19 cellular contexts compared by ENCODE assay signal in the genomic region with DNA sequence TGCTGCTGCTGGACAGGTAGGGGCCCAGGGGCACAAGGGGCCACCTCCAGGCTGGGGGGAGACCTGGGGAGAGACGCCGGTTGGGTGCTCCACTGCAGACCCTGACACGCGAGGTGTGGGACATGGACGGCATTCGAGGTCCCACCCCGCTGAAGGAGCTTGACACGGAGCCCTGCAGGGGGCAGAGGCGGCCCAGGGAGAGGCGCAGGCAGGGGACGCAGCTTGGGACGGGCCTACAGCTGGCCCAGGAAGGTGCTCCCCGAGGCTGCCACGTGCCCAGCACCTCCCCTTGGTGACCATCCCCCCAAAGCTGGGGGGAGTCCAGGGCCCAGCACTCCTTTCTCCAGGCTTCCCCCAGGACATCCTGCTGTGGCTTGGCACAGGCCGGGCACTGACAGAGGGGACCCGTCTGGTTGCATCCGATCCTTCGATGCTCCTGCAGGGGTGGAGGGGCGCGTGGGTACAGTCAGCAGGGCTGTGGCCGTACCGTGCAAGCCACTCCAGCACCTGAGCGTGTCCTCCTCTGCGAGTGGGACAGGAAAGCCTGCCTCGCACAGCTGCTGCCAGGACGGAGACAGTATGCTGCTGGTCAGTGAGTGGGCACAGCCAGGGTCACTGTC.
DNase-seq lines count a peak whose midpoint lies in the region; ATAC-seq, FAIRE-seq and TF ChIP-seq lines count a peak whose summit lies in the region.
"Had no signal": no experiment of that assay in that cellular context is flagged by ENCODE, and none has a peak within 500 bp of the region (broad histone marks: within the 10 kb centered on the region; RNA-seq: fewer than 3 reads in every experiment).

No MANE protein-coding gene starts in this region.

- no peak for ATAC-seq in activated CD4-positive, alpha-beta T cell treated with anti-CD3 and anti-CD28 coated beads for 36 hours
- ATAC-seq: activated T-cell treated with anti-CD3 and anti-CD28 coated beads, Interleukin-2, amount 50 U/mL, for 72 hours; naive thymus-derived CD8-positive, alpha-beta T cell had no signal

- H3K4me1 Mint-ChIP-seq in activated CD4-positive, alpha-beta T cell treated with anti-CD3 and anti-CD28 coated beads for 36 hours = no peaks in the 10 kb centered on the region
- H3K4me1 Mint-ChIP-seq: activated CD4-positive, alpha-beta T cell treated with anti-CD3 and anti-CD28 coated beads, Interleukin-2, amount 10 ng/mL, durations not matched to agents 7 days and 5 days had no signal

- no peaks in the 10 kb centered on the region for H3K27me3 Mint-ChIP-seq in activated CD4-positive, alpha-beta T cell treated with anti-CD3 and anti-CD28 coated beads for 36 hours
- H3K27me3 Mint-ChIP-seq: activated CD4-positive, alpha-beta T cell treated with anti-CD3 and anti-CD28 coated beads, Interleukin-2, amount 10 ng/mL, durations not matched to agents 7 days and 5 days; naive thymus-derived CD8-positive, alpha-beta T cell had no signal

- H3K27ac ChIP-seq in left ventricle myocardium inferior (replicated peaks) = no peak overlapping the region
- H3K27ac ChIP-seq: esophagus squamous epithelium, KMS-11 had no signal

- no peak overlapping the region for H3K27ac Mint-ChIP-seq in activated CD4-positive, alpha-beta T cell treated with anti-CD3 and anti-CD28 coated beads for 36 hours
- H3K27ac Mint-ChIP-seq: activated CD4-positive, alpha-beta T cell treated with anti-CD3 and anti-CD28 coated beads, Interleukin-2, amount 10 ng/mL, durations not matched to agents 7 days and 5 days; activated T-cell treated with anti-CD3 and anti-CD28 coated beads, Interleukin-2, amount 50 U/mL, for 72 hours had no signal

- H3K9me3 ChIP-seq in left ventricle myocardium inferior (replicated peaks) = no peaks in the 10 kb centered on the region
- H3K9me3 ChIP-seq: esophagus squamous epithelium had no signal

- CTCF ChIA-PET in activated CD4-positive, alpha-beta T cell treated with anti-CD3 and anti-CD28 coated beads for 36 hours (lab: Charles Lee) = interaction anchor here (0.8 kb wide), 1 partner anchor 765 kb away, joined by 4 read pairs; no protein-coding TSS in a partner anchor

- POLR2A ChIA-PET in activated CD4-positive, alpha-beta T cell treated with anti-CD3 and anti-CD28 coated beads for 36 hours (lab: Charles Lee) = no interaction called here

- no peaks in the 10 kb centered on the region for H3K36me3 ChIP-seq in left ventricle myocardium inferior
- H3K36me3 ChIP-seq: esophagus squamous epithelium had no signal

- no peaks in the 10 kb centered on the region for H3K4me1 ChIP-seq in left ventricle myocardium inferior
- H3K4me1 ChIP-seq: esophagus squamous epithelium had no signal

- no peaks in the 10 kb centered on the region for H3K9me3 Mint-ChIP-seq in activated CD4-positive, alpha-beta T cell treated with anti-CD3 and anti-CD28 coated beads for 36 hours (ENCODE audit: low read depth)
- H3K9me3 Mint-ChIP-seq: activated CD4-positive, alpha-beta T cell treated with anti-CD3 and anti-CD28 coated beads, Interleukin-2, amount 10 ng/mL, durations not matched to agents 7 days and 5 days; activated T-cell treated with anti-CD3 and anti-CD28 coated beads, Interleukin-2, amount 50 U/mL, for 72 hours; naive thymus-derived CD8-positive, alpha-beta T cell had no signal

- no peak overlapping the region for H3K4me3 ChIP-seq in left ventricle myocardium inferior
- H3K4me3 ChIP-seq: esophagus squamous epithelium had no signal

- no peaks in the 10 kb centered on the region for H3K27me3 ChIP-seq in left ventricle myocardium inferior (ENCODE audit: low read depth)
- H3K27me3 ChIP-seq: esophagus squamous epithelium had no signal

- peaks cover 8% of the 10 kb centered on the region for H3K36me3 Mint-ChIP-seq in activated CD4-positive, alpha-beta T cell treated with anti-CD3 and anti-CD28 coated beads for 36 hours (ENCODE audit: low read depth)

- H3K4me3 Mint-ChIP-seq in activated CD4-positive, alpha-beta T cell treated with anti-CD3 and anti-CD28 coated beads for 36 hours = no peak overlapping the region
- H3K4me3 Mint-ChIP-seq: activated CD4-positive, alpha-beta T cell treated with anti-CD3 and anti-CD28 coated beads, Interleukin-2, amount 10 ng/mL, durations not matched to agents 7 days and 5 days; activated T-cell treated with anti-CD3 and anti-CD28 coated beads, Interleukin-2, amount 50 U/mL, for 72 hours; naive thymus-derived CD8-positive, alpha-beta T cell had no signal

- DNase-seq in activated CD4-positive, alpha-beta T cell treated with anti-CD3 and anti-CD28 coated beads for 36 hours = peak; percentile 9
- DNase-seq in activated CD4-positive, alpha-beta T cell treated with anti-CD3 and anti-CD28 coated beads, Interleukin-2, amount 50 U/mL, for 4 hours = no peak
- peak; percentile 39 for DNase-seq in NAMALWA (ENCODE audit: low spot score)
- DNase-seq in left ventricle myocardium inferior = peak; percentile 11
- DNase-seq in posterior vena cava (ENCODE audit: low spot score) = peak; percentile 66
- no peak for DNase-seq in HTR-8/SVneo (ENCODE audit: insufficient read length, low spot score)
- DNase-seq in NCI-H2107 (lab: John Stamatoyannopoulos, UW) = no peak
- DNase-seq in RCC 7860 (ENCODE audit: low spot score) = no peak
- DNase-seq: activated CD4-positive, alpha-beta T cell treated with anti-CD3 and anti-CD28 coated beads, Interleukin-2, amount 10 ng/mL, durations not matched to agents 7 days and 5 days; activated T-cell treated with anti-CD3 and anti-CD28 coated beads, Interleukin-2, amount 50 U/mL, for 72 hours; esophagus squamous epithelium; GF-D8; HCEC 1CT; NCI-H1694; NCI-H526; stimulated activated CD4-positive, alpha-beta T cell treated with anti-CD3 and anti-CD28 coated beads, Interleukin-4, amount 100 ng/mL, for 1 hour had no signal

- intact Hi-C loops in activated CD4-positive, alpha-beta T cell treated with anti-CD3 and anti-CD28 coated beads for 36 hours (cut with DNase I, micrococcal nuclease) = no loop called here
- intact Hi-C loops in left ventricle myocardium inferior (cut with micrococcal nuclease) = no loop called here
- intact Hi-C loops in posterior vena cava (cut with DNase I) = no loop called here

- FAIRE-seq in HTR-8/SVneo (lab: Jason Lieb, UNC) = no peak
- FAIRE-seq in RCC 7860 (lab: Jason Lieb, UNC) = no peak
- FAIRE-seq: astrocyte had no signal

- TF ChIP-seq CTCF in left ventricle myocardium inferior (IDR thresholded peaks at IDR 0.05; ENCODE audit: borderline replicate concordance) = no peak

Comparison
In these comparisons a context has a peak if more than half of its experiments do, and no peak if none do; other contexts are left out.
1. DNase-seq: peak in activated CD4-positive, alpha-beta T cell treated with anti-CD3 and anti-CD28 coated beads for 36 hours (single experiment), NAMALWA (single experiment), left ventricle myocardium inferior (single experiment) and posterior vena cava (single experiment); none in activated CD4-positive, alpha-beta T cell treated with anti-CD3 and anti-CD28 coated beads, Interleukin-2, amount 50 U/mL, for 4 hours (0 of 2), HTR-8/SVneo (single experiment), NCI-H2107 (single experiment) and RCC 7860 (single experiment).